In genomic region chr4:17583944-17584343, GRCh38 we compare ENCODE assay signal across 16 cellular contexts.
"Had no signal": no experiment of that assay in that cellular context is flagged by ENCODE, and none has a peak within 500 bp of the region (broad histone marks: within the 10 kb centered on the region; RNA-seq: fewer than 3 reads in every experiment).

No MANE protein-coding gene starts in this region.

- H3K27ac Mint-ChIP-seq: dendritic cell treated with granulocyte-macrophage colony-stimulating factor and Interleukin-4, amounts not matched to agents 40 ng/mL and 50 ng/mL, for 4 days; nephron; type B pancreatic cell had no signal

- H3K9me3 ChIP-seq: lower lobe of right lung had no signal

- DNase-seq: activated CD4-positive, CD25-positive, alpha-beta regulatory T cell treated with anti-CD3 and anti-CD28 coated beads, Interleukin-2, amount 50 U/mL, for 72 hours; activated effector memory CD4-positive, alpha-beta T cell treated with Interleukin-2 at 50 U/mL for 16 hours; activated T-cell treated with anti-CD3 and anti-CD28 coated beads, Interleukin-2, amount 50 U/mL, for 1 hour; amniotic stem cell; head of caudate nucleus; left cardiac atrium; lower lobe of right lung; occipital lobe; stimulated activated CD4-positive, alpha-beta T cell treated with anti-CD3 and anti-CD28 coated beads, Interleukin-15, amount 100 ng/mL, for 24 hours; stimulated activated CD4-positive, alpha-beta T cell treated with anti-CD3 and anti-CD28 coated beads, Interleukin-4, amount 100 ng/mL, for 1 hour; stimulated activated naive CD4-positive, alpha-beta T cell had no signal

- H3K27ac ChIP-seq: lower lobe of right lung had no signal

- H3K4me3 ChIP-seq: lower lobe of right lung had no signal

- H3K27me3 Mint-ChIP-seq: central memory CD8-positive, alpha-beta T cell; dendritic cell treated with granulocyte-macrophage colony-stimulating factor and Interleukin-4, amounts not matched to agents 40 ng/mL and 50 ng/mL, for 4 days; type B pancreatic cell had no signal

- ATAC-seq: left cardiac atrium, lower lobe of right lung had no signal

- H3K9me3 Mint-ChIP-seq: activated naive CD4-positive, alpha-beta T cell treated with anti-CD3 and anti-CD28 coated beads, Interleukin-2, amount 50 U/mL, for 72 hours; central memory CD8-positive, alpha-beta T cell; dendritic cell treated with granulocyte-macrophage colony-stimulating factor and Interleukin-4, amounts not matched to agents 40 ng/mL and 50 ng/mL, for 4 days; nephron; type B pancreatic cell had no signal

- H3K4me3 Mint-ChIP-seq: central memory CD8-positive, alpha-beta T cell; dendritic cell treated with granulocyte-macrophage colony-stimulating factor and Interleukin-4, amounts not matched to agents 40 ng/mL and 50 ng/mL, for 4 days; nephron; type B pancreatic cell had no signal
